8 cellular contexts compared by ENCODE assay signal in the genomic region with DNA sequence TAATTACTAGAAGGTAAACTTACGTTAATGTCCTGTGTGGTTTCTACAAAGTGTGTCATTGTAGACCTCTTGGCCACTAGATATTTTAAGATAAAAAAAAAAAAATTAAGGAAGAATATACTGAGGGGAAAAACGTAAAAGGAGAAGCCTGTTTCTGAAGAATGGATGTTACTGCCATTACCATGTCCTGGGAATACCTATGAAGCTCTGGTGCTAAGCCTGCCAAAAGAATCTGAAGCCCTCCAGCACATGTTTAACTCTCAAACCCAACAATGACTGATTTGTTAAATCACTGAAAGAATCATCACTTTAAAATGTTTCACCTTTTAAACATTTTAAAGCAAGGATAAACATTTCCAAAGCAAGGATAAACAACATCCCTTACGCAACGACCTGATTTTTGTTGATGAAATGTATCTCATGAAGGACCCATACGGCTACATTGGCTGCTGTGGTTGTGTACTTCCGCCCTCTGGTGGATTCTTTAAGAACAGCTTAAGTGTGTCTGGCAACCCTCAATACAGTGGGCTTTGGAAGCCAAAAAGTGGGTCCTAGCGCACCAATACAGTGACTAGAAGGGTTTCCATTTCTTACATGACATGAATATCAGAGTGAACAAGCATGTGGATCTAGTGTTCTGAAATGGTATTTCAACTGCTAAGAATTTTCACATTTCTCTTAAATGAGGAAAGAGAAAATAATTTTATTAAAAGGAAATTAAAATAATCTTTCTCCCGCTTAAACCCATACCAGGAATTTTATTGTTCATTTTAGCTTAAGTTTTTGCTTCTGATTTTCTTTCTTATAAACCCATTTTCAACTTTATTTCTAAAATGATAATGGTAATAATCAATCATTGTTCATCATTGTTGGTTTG.
A peak's percentile ranks its signal among the peaks of the same experiment; 100 is the strongest.
DNase-seq lines count a peak whose midpoint lies in the region; ATAC-seq and TF ChIP-seq lines count a peak whose summit lies in the region.

No MANE protein-coding gene starts in this region.

- peaks cover 8% of the 10 kb centered on the region for H3K4me1 Mint-ChIP-seq in mesothelial cell of epicardium
- no peaks in the 10 kb centered on the region for H3K4me1 Mint-ChIP-seq in stimulated activated naive CD8-positive, alpha-beta T cell treated with anti-CD3 and anti-CD28 coated beads, Interleukin-15, amount 100 ng/mL, for 72 hours

- TF ChIP-seq CTCF in mesothelial cell of epicardium (IDR thresholded peaks at IDR 0.05; ENCODE audit: unreplicated experiment): peak; percentile 87

- no peak overlapping the region for H3K4me3 ChIP-seq in effector memory CD4-positive, alpha-beta T cell (ENCODE audit: insufficient read depth, low read depth, low read length, poor library complexity, severe bottlenecking)

- no peak overlapping the region for H3K4me3 Mint-ChIP-seq in mesothelial cell of epicardium
- H3K4me3 Mint-ChIP-seq in stimulated activated naive CD8-positive, alpha-beta T cell treated with anti-CD3 and anti-CD28 coated beads, Interleukin-15, amount 100 ng/mL, for 72 hours: no peak overlapping the region

- no peaks in the 10 kb centered on the region for H3K9me3 ChIP-seq in effector memory CD4-positive, alpha-beta T cell (ENCODE audit: control insufficient read depth, low read length)

- no peaks in the 10 kb centered on the region for H3K4me1 ChIP-seq in effector memory CD4-positive, alpha-beta T cell (ENCODE audit: control insufficient read depth, insufficient read depth, low read length, poor library complexity, severe bottlenecking)

- no peaks in the 10 kb centered on the region for H3K27me3 ChIP-seq in effector memory CD4-positive, alpha-beta T cell (replicated peaks; ENCODE audit: control insufficient read depth, insufficient read depth, low read length, poor library complexity, severe bottlenecking)

- DNase-seq in COLO668 (lab: John Stamatoyannopoulos, UW; ENCODE audit: unreplicated experiment) (peak; percentile 68), NCI-H2227 treated with DMSO at 0.1 percent for 48 hours (lab: John Stamatoyannopoulos, UW) (peak; percentile 57), mesothelial cell of epicardium (ENCODE audit: low spot score in 2 of 2, unreplicated experiment in 2 of 2) (peak in 1 of 2 experiments; percentile 46)
- DNase-seq in activated CD4-positive, CD25-positive, alpha-beta regulatory T cell treated with anti-CD3 and anti-CD28 coated beads, Interleukin-2, amount 50 U/mL, for 16 hours (ENCODE audit: low read depth, low spot score): peak; percentile 32
- peak; percentile 6 to 19 (median 10) for DNase-seq in effector memory CD4-positive, alpha-beta T cell
- peak; percentile 43 to 45 for DNase-seq in stimulated activated naive CD8-positive, alpha-beta T cell treated with anti-CD3 and anti-CD28 coated beads, Interleukin-15, amount 100 ng/mL, for 72 hours

- ATAC-seq in GM19043 (IDR thresholded peaks at IDR 0.05; ENCODE audit: low read depth, unreplicated experiment) (peak; percentile 93), HG03159 (IDR thresholded peaks at IDR 0.05; ENCODE audit: unreplicated experiment) (peak; percentile 99)
- ATAC-seq in stimulated activated naive CD8-positive, alpha-beta T cell treated with anti-CD3 and anti-CD28 coated beads, Interleukin-15, amount 100 ng/mL, for 72 hours: peak; percentile 88

- H3K36me3 ChIP-seq in effector memory CD4-positive, alpha-beta T cell (ENCODE audit: control insufficient read depth, insufficient read depth, low read length): no peaks in the 10 kb centered on the region

- H3K9me3 Mint-ChIP-seq in mesothelial cell of epicardium: no peaks in the 10 kb centered on the region
- no peaks in the 10 kb centered on the region for H3K9me3 Mint-ChIP-seq in stimulated activated naive CD8-positive, alpha-beta T cell treated with anti-CD3 and anti-CD28 coated beads, Interleukin-15, amount 100 ng/mL, for 72 hours

- no peak overlapping the region for H3K27ac ChIP-seq in effector memory CD4-positive, alpha-beta T cell (ENCODE audit: insufficient read depth, low read length, poor library complexity, severe bottlenecking)

- H3K36me3 Mint-ChIP-seq in mesothelial cell of epicardium: peaks cover 40% of the 10 kb centered on the region

- no peaks in the 10 kb centered on the region for H3K27me3 Mint-ChIP-seq in mesothelial cell of epicardium (ENCODE audit: low read depth)
- no peaks in the 10 kb centered on the region for H3K27me3 Mint-ChIP-seq in stimulated activated naive CD8-positive, alpha-beta T cell treated with anti-CD3 and anti-CD28 coated beads, Interleukin-15, amount 100 ng/mL, for 72 hours

- H3K27ac Mint-ChIP-seq in mesothelial cell of epicardium: no peak overlapping the region
- H3K27ac Mint-ChIP-seq in stimulated activated naive CD8-positive, alpha-beta T cell treated with anti-CD3 and anti-CD28 coated beads, Interleukin-15, amount 100 ng/mL, for 72 hours: no peak overlapping the region
